Comparison of ENCODE assay signal across 7 cellular contexts in genomic region chr15:51726302-51727073, GRCh38. TPM values are rescaled to one million over a fixed set of nuclear protein-coding genes. Genes with fewer than 3 reads are reported as not detected.
DNase-seq lines count a peak whose midpoint lies in the region; ATAC-seq, FAIRE-seq and TF ChIP-seq lines count a peak whose summit lies in the region.

No MANE protein-coding gene starts in this region.

- no peaks in the 10 kb centered on the region for H3K36me3 ChIP-seq in HUES6 (ENCODE audit: control insufficient read depth, insufficient read depth, low read length)
- no peaks in the 10 kb centered on the region for H3K36me3 ChIP-seq in pancreas

- peaks cover 34% of the 10 kb centered on the region for H3K4me1 ChIP-seq in HUES6 (ENCODE audit: control insufficient read depth, insufficient read depth, low read length)
- H3K4me1 ChIP-seq in pancreas = peaks cover 0 to 3% (median 3%) of the 10 kb centered on the region in 3 donors

- ATAC-seq in GM21619 (IDR thresholded peaks at IDR 0.05; ENCODE audit: unreplicated experiment) = peak; percentile 90
- peak; percentile 97 for ATAC-seq in activated CD4-positive, alpha-beta T cell treated with anti-CD3 and anti-CD28 coated beads for 36 hours
- ATAC-seq in pancreas = peak; percentile 35 to 86 (median 81)

- no peak overlapping the region for H3K9ac ChIP-seq in HUES6 (ENCODE audit: low read length)

- H3K27ac Mint-ChIP-seq in activated CD4-positive, alpha-beta T cell treated with anti-CD3 and anti-CD28 coated beads for 36 hours = peak overlapping the region; percentile 64

- CTCF ChIA-PET in activated CD4-positive, alpha-beta T cell treated with anti-CD3 and anti-CD28 coated beads for 36 hours (lab: Charles Lee) = interaction anchor here (0.5 to 3.1 kb wide), 4 partner anchors 39 to 563 kb away, joined by 3 to 12 read pairs (median 6); no protein-coding TSS in a partner anchor

- no peaks in the 10 kb centered on the region for H3K27me3 ChIP-seq in HUES6 (ENCODE audit: control insufficient read depth, insufficient read depth, low read length)
- H3K27me3 ChIP-seq in pancreas = no peaks in the 10 kb centered on the region

- peak overlapping the region; percentile 15; the same call in 1 of the 2 replicates for H3K4me3 ChIP-seq in HUES6 (ENCODE audit: low read depth, low read length)
- no peak overlapping the region for H3K4me3 ChIP-seq in foreskin fibroblast (ENCODE audit: low read depth in 1 of 2, low read length in 2 of 2)
- no peak overlapping the region for H3K4me3 ChIP-seq in pancreas

- H3K27ac ChIP-seq in HUES6 (ENCODE audit: low read depth, low read length) = peak overlapping the region; percentile 42; the same call in 1 of the 2 replicates
- no peak overlapping the region for H3K27ac ChIP-seq in pancreas

- peaks cover 12% of the 10 kb centered on the region for H3K36me3 Mint-ChIP-seq in activated CD4-positive, alpha-beta T cell treated with anti-CD3 and anti-CD28 coated beads for 36 hours (ENCODE audit: low read depth)

- POLR2A ChIA-PET in activated CD4-positive, alpha-beta T cell treated with anti-CD3 and anti-CD28 coated beads for 36 hours (lab: Charles Lee) = interaction anchor here (1.9 kb wide), 1 partner anchor 10 kb away, joined by 4 read pairs; no protein-coding TSS in a partner anchor

- DNase-seq in GM10266 (ENCODE audit: extremely low spot score) = peak; percentile 43
- DNase-seq in activated CD4-positive, alpha-beta T cell treated with anti-CD3 and anti-CD28 coated beads for 36 hours = peak; percentile 70
- DNase-seq in foreskin fibroblast = peak; percentile 86 to 93
- DNase-seq in pancreas = peak in 1 of 6 donors; percentile 18
- no peak for DNase-seq in Kasumi-1 (lab: John Stamatoyannopoulos, UW)

- H3K4me3 Mint-ChIP-seq in activated CD4-positive, alpha-beta T cell treated with anti-CD3 and anti-CD28 coated beads for 36 hours = no peak overlapping the region

- no peak for FAIRE-seq in pancreas (lab: Jason Lieb, UNC)

- H3K9me3 Mint-ChIP-seq in activated CD4-positive, alpha-beta T cell treated with anti-CD3 and anti-CD28 coated beads for 36 hours (ENCODE audit: low read depth) = no peaks in the 10 kb centered on the region

- H3K9me3 ChIP-seq in HUES6 (ENCODE audit: control insufficient read depth, insufficient read depth, low read depth, low read length) = no peaks in the 10 kb centered on the region
- H3K9me3 ChIP-seq in pancreas = no peaks in the 10 kb centered on the region

- TF ChIP-seq CTCF in GM10266 (IDR thresholded peaks at IDR 0.05; ENCODE audit: control insufficient read depth, insufficient read depth, low read depth, missing control alignments) = no peak
- no peak for TF ChIP-seq CTCF in foreskin fibroblast (IDR thresholded peaks at IDR 0.05; ENCODE audit: low read depth, low read length)
- no peak for TF ChIP-seq CTCF in pancreas (IDR thresholded peaks at IDR 0.05)

- H3K27me3 Mint-ChIP-seq in activated CD4-positive, alpha-beta T cell treated with anti-CD3 and anti-CD28 coated beads for 36 hours = no peaks in the 10 kb centered on the region

- WGBS in pancreas, 2 donors = 29% methylated on average over 5 of the region's 5 CpGs

- intact Hi-C loops in activated CD4-positive, alpha-beta T cell treated with anti-CD3 and anti-CD28 coated beads for 36 hours (cut with DNase I, micrococcal nuclease) = no loop called here
- intact Hi-C loops in pancreas (cut with DNase I) = no loop called here

- peaks cover 58% of the 10 kb centered on the region for H3K4me1 Mint-ChIP-seq in activated CD4-positive, alpha-beta T cell treated with anti-CD3 and anti-CD28 coated beads for 36 hours

RNA-seq across cellular contexts. Expression of gene LYSMD2, which starts 11.0 kb away (rescaled TPM):
- 10 to 100 TPM; 19.1 to 20.1 TPM for total RNA-seq in activated CD4-positive, alpha-beta T cell treated with anti-CD3 and anti-CD28 coated beads for 36 hours
- 1 to 10 TPM; 5.0 to 9.5 (median 6.3) TPM for total RNA-seq in pancreas
- 10 to 100 TPM; 10.0 to 29.7 TPM for polyA plus RNA-seq in pancreas

RNA-seq across cellular contexts. Expression of gene TMOD2, which starts 24.9 kb away (rescaled TPM):
- total RNA-seq in activated CD4-positive, alpha-beta T cell treated with anti-CD3 and anti-CD28 coated beads for 36 hours = 1 to 10 TPM; 5.4 to 6.9 TPM
- total RNA-seq in pancreas = 1 to 10 TPM; 1.9 to 6.8 (median 3.6) TPM
- polyA plus RNA-seq in pancreas = 1 to 10 TPM; 1.1 to 3.7 TPM

RNA-seq across cellular contexts. Expression of gene SCG3, which starts 45.2 kb away (rescaled TPM):
- not detected for total RNA-seq in activated CD4-positive, alpha-beta T cell treated with anti-CD3 and anti-CD28 coated beads for 36 hours
- total RNA-seq in pancreas = 10 to 100 TPM in 2 of 6 donors, 1 to 10 TPM in 4; 2.4 to 18.4 (median 6.7) TPM
- 10 to 100 TPM; 16.2 to 67.5 TPM for polyA plus RNA-seq in pancreas

Comparison
In these comparisons a context has a peak if more than half of its experiments do, and no peak if none do; other contexts are left out.
1. DNase-seq: peak in GM10266 (single experiment), activated CD4-positive, alpha-beta T cell treated with anti-CD3 and anti-CD28 coated beads for 36 hours (single experiment) and foreskin fibroblast (2 of 2); none in Kasumi-1 (0 of 2).
2. Peak in every context shown above with its lines, with median percentiles within 50 percentile points of each other: ATAC-seq.